Comparison of ENCODE assay signal across 8 cellular contexts in the genomic region with DNA sequence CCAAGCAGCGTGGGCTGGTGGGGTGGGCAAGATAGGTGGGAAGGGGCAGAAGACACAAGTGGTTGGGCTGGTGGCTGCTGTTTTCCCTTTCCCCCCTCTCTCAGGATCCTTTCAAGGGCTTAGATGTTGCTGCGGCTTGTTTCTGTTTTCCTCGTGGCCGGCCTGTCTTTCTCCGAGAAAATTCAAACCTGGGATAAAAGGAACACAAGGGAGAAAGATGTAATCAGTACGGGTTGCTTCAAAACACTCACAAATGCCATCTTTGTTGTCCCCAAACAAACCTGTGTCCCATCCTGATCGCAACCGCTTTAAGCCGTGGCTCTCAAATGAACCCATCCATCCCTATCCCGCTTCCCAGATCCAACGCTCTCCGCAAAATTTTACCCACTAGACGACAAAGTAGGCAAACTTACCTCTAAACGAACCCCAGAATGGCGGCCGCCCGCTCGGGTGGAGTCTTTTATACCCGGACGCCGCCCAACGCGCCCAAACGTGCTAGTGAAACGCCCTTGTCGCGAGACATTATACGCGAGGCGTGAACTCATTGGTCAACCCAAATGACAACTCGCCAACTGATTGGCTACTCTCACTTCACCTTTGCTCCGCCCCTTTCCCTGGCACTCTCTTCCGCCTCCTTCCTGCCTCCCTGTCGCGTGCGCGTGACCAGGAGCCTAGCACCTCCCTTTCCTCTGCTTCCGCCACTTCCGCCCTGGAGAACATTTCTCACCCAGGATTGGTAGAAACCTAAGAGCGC. TPM values are rescaled to one million over a fixed set of nuclear protein-coding genes. Genes with fewer than 3 reads are reported as not detected.
DNase-seq lines count a peak whose midpoint lies in the region; ATAC-seq and TF ChIP-seq lines count a peak whose summit lies in the region.

A gene (minus strand): TSS at position 433 of the 754 bp plus-strand sequence. CDS start 7,299 bp downstream, outside the sequence.

- peak; percentile 98 for DNase-seq in NCI-H2196 treated with DMSO at 0.1 percent for 48 hours (lab: John Stamatoyannopoulos, UW; ENCODE audit: unreplicated experiment)
- DNase-seq in breast epithelium (ENCODE audit: low spot score in 2 of 2): peak; percentile 99 to 100

- intact Hi-C loops in breast epithelium (cut with DNase I; ENCODE audit: low total_unique reads): no loop called here

- H3K4me3 ChIP-seq in ACC112 (ENCODE audit: low read depth, low read length): peak within 1 kb of the TSS; percentile 97
- H3K4me3 ChIP-seq in breast epithelium: peak within 1 kb of the TSS; percentile 82 to 91 (median 86)
- peak within 1 kb of the TSS; percentile 96 for H3K4me3 ChIP-seq in iPS-18a (ENCODE audit: low read length)
- H3K4me3 ChIP-seq in skeletal muscle tissue (ENCODE audit: low read length in 3 of 3): peak within 1 kb of the TSS; percentile 88 to 100 (median 94)

- H3K4me1 ChIP-seq in ACC112 (ENCODE audit: control insufficient read depth, insufficient read depth, low read length, unreplicated experiment) (peaks cover 34% of the 10 kb centered on the region), breast epithelium (peaks cover 0 to 14% of the 10 kb centered on the region in 2 donors), iPS-18a (ENCODE audit: control insufficient read depth, low read depth, low read length) (peaks cover 10% of the 10 kb centered on the region), skeletal muscle tissue (ENCODE audit: control insufficient read depth in 3 of 3, insufficient read depth in 3 of 3, low read length in 3 of 3) (peaks cover 27 to 43% (median 40%) of the 10 kb centered on the region in 3 donors)

- no peak for TF ChIP-seq CTCF in VCaP (conservative IDR thresholded peaks at IDR 0.05)
- TF ChIP-seq CTCF in breast epithelium (IDR thresholded peaks at IDR 0.05): peak; percentile 17 to 29 (median 26)

- H3K36me3 ChIP-seq in ACC112 (ENCODE audit: insufficient read depth, low read length) (peaks cover 28% of the 10 kb centered on the region), breast epithelium (no peaks in the 10 kb centered on the region), iPS-18a (ENCODE audit: control insufficient read depth, low read depth, low read length) (peaks cover 20% of the 10 kb centered on the region), skeletal muscle tissue (ENCODE audit: control insufficient read depth in 3 of 3, insufficient read depth in 3 of 3, low read length in 3 of 3) (peaks cover 26 to 36% (median 29%) of the 10 kb centered on the region in 3 donors)

- peak within 1 kb of the TSS; percentile 34 for H2AFZ ChIP-seq in ACC112 (ENCODE audit: low read length, unreplicated experiment)

- H3K9ac ChIP-seq in iPS-18a (ENCODE audit: low read length) (peak within 1 kb of the TSS; percentile 97), skeletal muscle tissue (ENCODE audit: low read depth in 1 of 3, low read length in 3 of 3) (peak within 1 kb of the TSS; percentile 94 to 100 (median 98))

- peak; percentile 100 for TF ChIP-seq POLR2A in breast epithelium (IDR thresholded peaks at IDR 0.05)

- H3K79me2 ChIP-seq in ACC112 (ENCODE audit: control insufficient read depth, insufficient read depth, low read length, unreplicated experiment): peaks cover 59% of the 10 kb centered on the region

- peak within 1 kb of the TSS; percentile 96 for H3K27ac ChIP-seq in ACC112 (ENCODE audit: low read depth, low read length)
- peak within 1 kb of the TSS; percentile 97 for H3K27ac ChIP-seq in VCaP
- H3K27ac ChIP-seq in breast epithelium: peak within 1 kb of the TSS; percentile 95 to 100
- peak within 1 kb of the TSS; percentile 97 for H3K27ac ChIP-seq in iPS-18a (ENCODE audit: low read length)
- peak within 1 kb of the TSS; percentile 100 for H3K27ac ChIP-seq in skeletal muscle tissue (ENCODE audit: low read depth, low read length)

- ATAC-seq in GM18870 (IDR thresholded peaks at IDR 0.05; ENCODE audit: unreplicated experiment) (peak; percentile 80), HG03135 (IDR thresholded peaks at IDR 0.05; ENCODE audit: unreplicated experiment) (peak; percentile 76)

- no peaks in the 10 kb centered on the region for H3K27me3 ChIP-seq in ACC112 (ENCODE audit: insufficient read depth, low read length)
- H3K27me3 ChIP-seq in breast epithelium: no peaks in the 10 kb centered on the region
- no peaks in the 10 kb centered on the region for H3K27me3 ChIP-seq in iPS-18a (ENCODE audit: control insufficient read depth, insufficient read depth, low read length)
- no peaks in the 10 kb centered on the region for H3K27me3 ChIP-seq in skeletal muscle tissue (ENCODE audit: control insufficient read depth in 3 of 3, insufficient read depth in 3 of 3, low read length in 3 of 3)

- H3K9me3 ChIP-seq in breast epithelium (no peaks in the 10 kb centered on the region), iPS-18a (ENCODE audit: control insufficient read depth, low read depth, low read length) (no peaks in the 10 kb centered on the region), skeletal muscle tissue (ENCODE audit: control insufficient read depth in 3 of 3, low read length in 3 of 3) (no peaks in the 10 kb centered on the region)

RNA-seq across cellular contexts. Expression of the gene that starts here (rescaled TPM):
- total RNA-seq in breast epithelium (10 to 100 TPM; 17.3 to 51.1 (median 26.5) TPM), skeletal muscle tissue (20.4 TPM)

Comparison
In these comparisons a context has a peak if more than half of its experiments do, and no peak if none do; other contexts are left out.
1. Peak in every context shown above with its lines: DNase-seq, ATAC-seq, H3K4me3 ChIP-seq and H3K27ac ChIP-seq.